In the genomic region with DNA sequence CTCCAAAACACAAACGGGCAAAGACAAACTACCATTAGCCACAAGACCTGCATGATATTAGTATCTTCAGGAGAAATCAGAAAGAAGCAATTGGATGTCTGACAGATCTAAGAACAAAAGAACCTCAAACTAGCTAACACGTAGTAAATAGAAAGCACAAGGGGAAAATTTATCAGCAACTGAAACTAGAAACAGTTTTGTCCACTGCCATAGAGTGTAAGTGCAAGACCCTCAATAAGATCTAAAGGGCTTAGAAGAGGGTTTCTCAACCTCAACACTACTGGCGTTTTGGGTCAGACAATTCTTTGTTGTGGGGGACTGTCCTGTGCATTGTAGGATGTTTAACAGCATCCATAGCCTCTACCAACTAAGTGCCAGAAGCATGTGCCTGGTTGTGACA, we compare ENCODE assay signal across 20 cellular contexts. TPM values are rescaled to one million over a fixed set of nuclear protein-coding genes. Genes with fewer than 3 reads are reported as not detected.
DNase-seq lines count a peak whose midpoint lies in the region; ATAC-seq and TF ChIP-seq lines count a peak whose summit lies in the region.
"Had no signal": no experiment of that assay in that cellular context is flagged by ENCODE, and none has a peak within 500 bp of the region (broad histone marks: within the 10 kb centered on the region; RNA-seq: fewer than 3 reads in every experiment).

No MANE protein-coding gene starts in this region.

- no peaks in the 10 kb centered on the region for H3K4me1 ChIP-seq in CD8-positive, alpha-beta memory T cell (ENCODE audit: insufficient read depth, low read length)

- H3K9me3 Mint-ChIP-seq in activated T-cell treated with anti-CD3 and anti-CD28 coated beads, Interleukin-2, amount 50 U/mL, for 24 hours, result peaks cover 8% of the 10 kb centered on the region
- peaks cover 0 to 5% (median 0%) of the 10 kb centered on the region in 5 donors for H3K9me3 Mint-ChIP-seq in CD8-positive, alpha-beta memory T cell
- H3K9me3 Mint-ChIP-seq in activated T-helper 17 cell treated with anti-CD3 and anti-CD28 coated beads, Interleukin-2, amount 50 U/mL, for 72 hours, result no peaks in the 10 kb centered on the region
- peaks cover 10% of the 10 kb centered on the region for H3K9me3 Mint-ChIP-seq in nephron progenitor cell

- H3K27me3 Mint-ChIP-seq in activated T-cell treated with anti-CD3 and anti-CD28 coated beads, Interleukin-2, amount 50 U/mL, for 24 hours, result no peaks in the 10 kb centered on the region
- H3K27me3 Mint-ChIP-seq in CD8-positive, alpha-beta memory T cell, result no peaks in the 10 kb centered on the region
- no peaks in the 10 kb centered on the region for H3K27me3 Mint-ChIP-seq in activated T-helper 17 cell treated with anti-CD3 and anti-CD28 coated beads, Interleukin-2, amount 50 U/mL, for 72 hours
- H3K27me3 Mint-ChIP-seq in nephron progenitor cell (ENCODE audit: low read depth, poor library complexity), result no peaks in the 10 kb centered on the region

- H3K4me3 Mint-ChIP-seq in activated T-cell treated with anti-CD3 and anti-CD28 coated beads, Interleukin-2, amount 50 U/mL, for 24 hours, result no peak overlapping the region
- no peak overlapping the region for H3K4me3 Mint-ChIP-seq in CD8-positive, alpha-beta memory T cell
- no peak overlapping the region for H3K4me3 Mint-ChIP-seq in activated T-helper 17 cell treated with anti-CD3 and anti-CD28 coated beads, Interleukin-2, amount 50 U/mL, for 72 hours
- H3K4me3 Mint-ChIP-seq in nephron progenitor cell, result no peak overlapping the region

- H3K36me3 ChIP-seq in CD8-positive, alpha-beta memory T cell (ENCODE audit: insufficient read depth, low read length), result no peaks in the 10 kb centered on the region
- H3K36me3 ChIP-seq in MG63, result peaks cover 18% of the 10 kb centered on the region

- TF ChIP-seq CTCF in nephron progenitor cell (IDR thresholded peaks at IDR 0.05), result no peak

- peaks cover 25% of the 10 kb centered on the region for H3K4me1 Mint-ChIP-seq in activated T-cell treated with anti-CD3 and anti-CD28 coated beads, Interleukin-2, amount 50 U/mL, for 24 hours (ENCODE audit: low read depth)
- H3K4me1 Mint-ChIP-seq in CD8-positive, alpha-beta memory T cell, result peaks cover 11 to 40% (median 38%) of the 10 kb centered on the region in 3 donors
- peaks cover 19% of the 10 kb centered on the region for H3K4me1 Mint-ChIP-seq in activated T-helper 17 cell treated with anti-CD3 and anti-CD28 coated beads, Interleukin-2, amount 50 U/mL, for 72 hours
- H3K4me1 Mint-ChIP-seq in nephron progenitor cell, result no peaks in the 10 kb centered on the region

- peaks cover 56% of the 10 kb centered on the region for H3K36me3 Mint-ChIP-seq in activated T-cell treated with anti-CD3 and anti-CD28 coated beads, Interleukin-2, amount 50 U/mL, for 24 hours (ENCODE audit: low read depth)
- H3K36me3 Mint-ChIP-seq in CD8-positive, alpha-beta memory T cell, result peaks cover 12 to 54% (median 27%) of the 10 kb centered on the region in 3 donors
- peaks cover 41% of the 10 kb centered on the region for H3K36me3 Mint-ChIP-seq in activated T-helper 17 cell treated with anti-CD3 and anti-CD28 coated beads, Interleukin-2, amount 50 U/mL, for 72 hours (ENCODE audit: low read depth)
- peaks cover 54% of the 10 kb centered on the region for H3K36me3 Mint-ChIP-seq in nephron progenitor cell (ENCODE audit: low read depth)

- H3K27ac Mint-ChIP-seq in activated T-cell treated with anti-CD3 and anti-CD28 coated beads, Interleukin-2, amount 50 U/mL, for 24 hours, result peak overlapping the region; percentile 57
- H3K27ac Mint-ChIP-seq in CD8-positive, alpha-beta memory T cell, result peak overlapping the region in 5 of 8 donors; percentile 12 to 78 (median 59)
- peak overlapping the region; percentile 66 for H3K27ac Mint-ChIP-seq in activated T-helper 17 cell treated with anti-CD3 and anti-CD28 coated beads, Interleukin-2, amount 50 U/mL, for 72 hours
- peak overlapping the region; percentile 4 for H3K27ac Mint-ChIP-seq in nephron progenitor cell

- no peak for DNase-seq in activated T-cell treated with anti-CD3 and anti-CD28 coated beads, Interleukin-2, amount 50 U/mL, for 24 hours
- DNase-seq in activated T-cell treated with anti-CD3 and anti-CD28 coated beads, Interleukin-2, amount 50 U/mL, for 1 hour, result no peak
- no peak for DNase-seq in CD8-positive, alpha-beta memory T cell
- no peak for DNase-seq in nephron progenitor cell
- no peak for DNase-seq in MG63
- DNase-seq: DMS 273 treated with DMSO at 0.1 percent for 48 hours; DND-41; GM23248; NCI-H1092 treated with DMSO at 0.1 percent for 48 hours; NCI-H146; NCI-H2081; NCI-H446 treated with DMSO at 0.1 percent for 48 hours; NCI-H69; NK-92 treated with Interleukin-12 subunit alpha and Interleukin-12 subunit beta, amount 100 ng/mL, for 24 hours; SHP77 had no signal

- no peak overlapping the region for H3K27ac ChIP-seq in CD8-positive, alpha-beta memory T cell (ENCODE audit: low read depth, low read length)
- H3K27ac ChIP-seq: GM23248, SK-N-MC had no signal

- ATAC-seq in activated T-helper 17 cell treated with anti-CD3 and anti-CD28 coated beads, Interleukin-2, amount 50 U/mL, for 72 hours (replicated peaks), result no peak
- ATAC-seq in GM18517 (IDR thresholded peaks at IDR 0.05; ENCODE audit: unreplicated experiment) (no peak), GM19395 (IDR thresholded peaks at IDR 0.05; ENCODE audit: unreplicated experiment) (no peak)
- ATAC-seq: HCT116 had no signal

- CTCF ChIA-PET in CD8-positive, alpha-beta memory T cell (lab: Charles Lee), result no interaction called here

- no peaks in the 10 kb centered on the region for H3K9me3 ChIP-seq in CD8-positive, alpha-beta memory T cell (ENCODE audit: low read length)
- H3K9me3 ChIP-seq in MG63, result peaks cover 12% of the 10 kb centered on the region

- no peak overlapping the region for H3K4me3 ChIP-seq in CD8-positive, alpha-beta memory T cell (ENCODE audit: low read length)
- H3K4me3 ChIP-seq in MG63, result no peak overlapping the region
- H3K4me3 ChIP-seq: GM23248, SK-N-MC had no signal

- H3K27me3 ChIP-seq in CD8-positive, alpha-beta memory T cell (ENCODE audit: insufficient read depth, low read length, poor library complexity, severe bottlenecking), result no peaks in the 10 kb centered on the region
- no peaks in the 10 kb centered on the region for H3K27me3 ChIP-seq in MG63

- POLR2A ChIA-PET in CD8-positive, alpha-beta memory T cell (lab: Charles Lee), result no interaction called here

RNA-seq across cellular contexts. Expression of a gene that starts 54.0 kb away (rescaled TPM):
- total RNA-seq in CD8-positive, alpha-beta memory T cell, result 10 to 100 TPM; 19.7 to 20.5 TPM
- polyA plus RNA-seq in CD8-positive, alpha-beta memory T cell, result 25.7 TPM
- total RNA-seq in activated T-helper 17 cell treated with anti-CD3 and anti-CD28 coated beads, Interleukin-2, amount 50 U/mL, for 72 hours, result 10 to 100 TPM; 12.5 to 16.1 TPM
- total RNA-seq in MG63 (2014; rRNA removed; shearing (Covaris generic); ENCODE audit: low replicate concordance), result 5.0 and 43.7 TPM in 2 replicates

RNA-seq across cellular contexts. Expression of a gene that starts 55.6 kb away (rescaled TPM):
- 10 to 100 TPM; 39.4 to 42.5 TPM for total RNA-seq in CD8-positive, alpha-beta memory T cell
- polyA plus RNA-seq in CD8-positive, alpha-beta memory T cell, result 9.4 TPM
- total RNA-seq in activated T-helper 17 cell treated with anti-CD3 and anti-CD28 coated beads, Interleukin-2, amount 50 U/mL, for 72 hours, result 10 to 100 TPM; 25.8 to 38.5 TPM
- 25.8 and 38.4 TPM in 2 replicates for total RNA-seq in MG63 (2014; rRNA removed; shearing (Covaris generic); ENCODE audit: low replicate concordance)

RNA-seq across cellular contexts. Expression of a gene that starts 55.9 kb away (rescaled TPM):
- 10 to 100 TPM; 24.9 to 27.4 TPM for total RNA-seq in CD8-positive, alpha-beta memory T cell
- 6.2 TPM for polyA plus RNA-seq in CD8-positive, alpha-beta memory T cell
- 10 to 100 TPM; 25.5 to 33.9 TPM for total RNA-seq in activated T-helper 17 cell treated with anti-CD3 and anti-CD28 coated beads, Interleukin-2, amount 50 U/mL, for 72 hours
- total RNA-seq in MG63 (2014; rRNA removed; shearing (Covaris generic); ENCODE audit: low replicate concordance), result 35.3 and 148 TPM in 2 replicates

Comparison
In these comparisons a context has a peak if more than half of its experiments do, and no peak if none do; other contexts are left out.
1. H3K27ac Mint-ChIP-seq: peak in every context shown above with its lines; median percentile 66 in activated T-helper 17 cell treated with anti-CD3 and anti-CD28 coated beads, Interleukin-2, amount 50 U/mL, for 72 hours; 59 in CD8-positive, alpha-beta memory T cell; 57 in activated T-cell treated with anti-CD3 and anti-CD28 coated beads, Interleukin-2, amount 50 U/mL, for 24 hours; 4 in nephron progenitor cell.